ENCODE assay signal across 30 cellular contexts in genomic region chr22:42801537-42802165, GRCh38. TPM values are rescaled to one million over a fixed set of nuclear protein-coding genes. Genes with fewer than 3 reads are reported as not detected.
DNase-seq lines count a peak whose midpoint lies in the region; ATAC-seq, FAIRE-seq and TF ChIP-seq lines count a peak whose summit lies in the region.
"Had no signal": no experiment of that assay in that cellular context is flagged by ENCODE, and none has a peak within 500 bp of the region (broad histone marks: within the 10 kb centered on the region; RNA-seq: fewer than 3 reads in every experiment).

No MANE protein-coding gene starts in this region.

- H3K36me3 ChIP-seq in breast epithelium = no peaks in the 10 kb centered on the region

- TF ChIP-seq CTCF in breast epithelium (IDR thresholded peaks at IDR 0.05) (no peak), MCF 10A (IDR thresholded peaks at IDR 0.05; ENCODE audit: unreplicated experiment) (no peak), foreskin fibroblast (IDR thresholded peaks at IDR 0.05; ENCODE audit: low read depth, low read length) (no peak)

- no peaks in the 10 kb centered on the region for H3K9me3 ChIP-seq in breast epithelium
- H3K9me3 ChIP-seq: SJSA1, spleen, thoracic aorta, vagina had no signal

- intact Hi-C loops in breast epithelium (cut with DNase I; ENCODE audit: low total_unique reads) (no loop called here), MCF 10A (cut with micrococcal nuclease) (no loop called here)

- H3K27ac Mint-ChIP-seq in MCF 10A (ENCODE audit: low read depth, unreplicated experiment) (no peak overlapping the region), immature natural killer cell (peak overlapping the region in 4 of 6 donors; percentile 29 to 86 (median 81))
- H3K27ac Mint-ChIP-seq: activated naive CD8-positive, alpha-beta T cell; activated T-helper 1 cell treated with anti-CD3 and anti-CD28 coated beads, Interleukin-12 subunit alpha, Interleukin-12 subunit beta, Interleukin-2, Interleukin-4 antibody, amounts not matched to agents 30 ng/mL and 10 ng/mL and 1 ng/mL, durations not matched to agents 14 hours and 24 hours and 36 hours; B cell; stimulated activated naive CD8-positive, alpha-beta T cell treated with anti-CD3 and anti-CD28 coated beads, Interleukin-15, Interleukin-2, amounts not matched to agents 100 ng/mL and 50 ng/mL, for 24 hours had no signal

- H3K36me3 Mint-ChIP-seq in MCF 10A (ENCODE audit: insufficient read depth, unreplicated experiment) (peaks cover 57% of the 10 kb centered on the region), immature natural killer cell (peaks cover 9 to 28% (median 22%) of the 10 kb centered on the region in 3 donors)

- FAIRE-seq in H54 (lab: Jason Lieb, UNC) = no peak
- FAIRE-seq: colon, GM12891 had no signal

- peak in 1 of 2 donors; percentile 34 for DNase-seq in breast epithelium (ENCODE audit: low spot score in 2 of 2)
- no peak for DNase-seq in MCF 10A (ENCODE audit: unreplicated experiment)
- DNase-seq in SHP77 treated with DMSO at 0.1 percent for 48 hours (lab: John Stamatoyannopoulos, UW) = peak; percentile 38
- DNase-seq in immature natural killer cell = no peak
- DNase-seq in H54 (ENCODE audit: insufficient read length, low spot score) = no peak
- no peak for DNase-seq in foreskin fibroblast
- DNase-seq: ACHN; activated CD4-positive, alpha-beta T cell treated with anti-CD3 and anti-CD28 coated beads, Interleukin-2, amount 50 U/mL, for 1 hour; activated CD4-positive, CD25-positive, alpha-beta regulatory T cell; effector CD8-positive, alpha-beta T cell; mammary epithelial cell; MM.1S; spleen; stimulated activated CD4-positive, alpha-beta T cell treated with anti-CD3 and anti-CD28 coated beads, Interleukin-2, amount 100 ng/mL, for 24 hours had no signal

- H3K27ac ChIP-seq in breast epithelium = peak overlapping the region; percentile 17 to 62
- H3K27ac ChIP-seq: HL-60, KMS-11, SJSA1, spleen, thoracic aorta, vagina had no signal

- H3K27me3 ChIP-seq in breast epithelium = no peaks in the 10 kb centered on the region
- H3K27me3 ChIP-seq: SJSA1, spleen, vagina had no signal

- H3K4me1 Mint-ChIP-seq in MCF 10A (ENCODE audit: insufficient read depth, unreplicated experiment) (peaks cover 13% of the 10 kb centered on the region), immature natural killer cell (peaks cover 38 to 39% of the 10 kb centered on the region in 2 donors)
- H3K4me1 Mint-ChIP-seq: B cell had no signal

- peaks cover 6 to 14% of the 10 kb centered on the region in 2 donors for H3K4me1 ChIP-seq in breast epithelium

- no TSS peak for BruUV-seq in MCF 10A (replicated peaks; lab: Mats Ljungman, UMichigan)

- no peak for TF ChIP-seq POLR2A in breast epithelium (IDR thresholded peaks at IDR 0.05)
- no peak for TF ChIP-seq POLR2A in H54 (IDR thresholded peaks at IDR 0.05; ENCODE audit: low read depth, low read length)

- no peak overlapping the region for H3K4me3 ChIP-seq in breast epithelium
- H3K4me3 ChIP-seq in foreskin fibroblast (ENCODE audit: low read depth in 1 of 2, low read length in 2 of 2) = no peak overlapping the region
- H3K4me3 ChIP-seq: SJSA1, spleen, thoracic aorta, vagina had no signal

- H3K27me3 Mint-ChIP-seq in MCF 10A (ENCODE audit: insufficient read depth, unreplicated experiment) (no peaks in the 10 kb centered on the region), immature natural killer cell (ENCODE audit: low read depth in 3 of 3) (peaks cover 0 to 5% (median 3%) of the 10 kb centered on the region in 3 donors)
- H3K27me3 Mint-ChIP-seq: activated naive CD8-positive, alpha-beta T cell; B cell; stimulated activated naive CD8-positive, alpha-beta T cell treated with anti-CD3 and anti-CD28 coated beads, Interleukin-15, Interleukin-2, amounts not matched to agents 100 ng/mL and 50 ng/mL, for 24 hours had no signal

- H3K4me3 Mint-ChIP-seq in MCF 10A (ENCODE audit: unreplicated experiment) (no peak overlapping the region), immature natural killer cell (no peak overlapping the region)
- H3K4me3 Mint-ChIP-seq: activated naive CD8-positive, alpha-beta T cell; activated T-helper 1 cell treated with anti-CD3 and anti-CD28 coated beads, Interleukin-12 subunit alpha, Interleukin-12 subunit beta, Interleukin-2, Interleukin-4 antibody, amounts not matched to agents 30 ng/mL and 10 ng/mL and 1 ng/mL, durations not matched to agents 14 hours and 24 hours and 36 hours; B cell; neural crest cell; stimulated activated naive CD8-positive, alpha-beta T cell treated with anti-CD3 and anti-CD28 coated beads, Interleukin-15, Interleukin-2, amounts not matched to agents 100 ng/mL and 50 ng/mL, for 24 hours had no signal

- no peak for ATAC-seq in GM21737 (IDR thresholded peaks at IDR 0.05; ENCODE audit: unreplicated experiment)
- ATAC-seq in HG02642 (IDR thresholded peaks at IDR 0.05; ENCODE audit: poor library complexity, unreplicated experiment) = no peak
- ATAC-seq: left colon, right cardiac atrium had no signal

- POLR2A ChIA-PET in MCF 10A (lab: Yijun Ruan, JAX) = interaction anchor here (0.7 to 0.8 kb wide), 2 partner anchors 15 to 32 kb away, joined by 3 read pairs; no protein-coding TSS in a partner anchor

- CTCF ChIA-PET in MCF 10A (lab: Yijun Ruan, JAX) = interaction anchor here (0.6 to 1.4 kb wide), 4 partner anchors 18 to 233 kb away, joined by 3 to 8 read pairs (median 4); no protein-coding TSS in a partner anchor

- H3K9me3 Mint-ChIP-seq in MCF 10A (ENCODE audit: unreplicated experiment) (no peaks in the 10 kb centered on the region), immature natural killer cell (no peaks in the 10 kb centered on the region)
- H3K9me3 Mint-ChIP-seq: activated T-helper 1 cell treated with anti-CD3 and anti-CD28 coated beads, Interleukin-12 subunit alpha, Interleukin-12 subunit beta, Interleukin-2, Interleukin-4 antibody, amounts not matched to agents 30 ng/mL and 10 ng/mL and 1 ng/mL, durations not matched to agents 14 hours and 24 hours and 36 hours; neural crest cell; stimulated activated naive CD8-positive, alpha-beta T cell treated with anti-CD3 and anti-CD28 coated beads, Interleukin-15, Interleukin-2, amounts not matched to agents 100 ng/mL and 50 ng/mL, for 24 hours had no signal

RNA-seq across cellular contexts. Expression of gene ARFGAP3, which starts 55.4 kb away (rescaled TPM):
- total RNA-seq in breast epithelium = 10 to 100 TPM; 51.2 to 90.7 (median 70.8) TPM
- total RNA-seq in MCF 10A (2022) = 67.1 and 82.9 TPM in 2 replicates
- 10 to 100 TPM; 58.3 to 63.7 (median 60.6) TPM for polyA plus RNA-seq in immature natural killer cell
